ENCODE assay signal across 2 cellular contexts in the genomic region with DNA sequence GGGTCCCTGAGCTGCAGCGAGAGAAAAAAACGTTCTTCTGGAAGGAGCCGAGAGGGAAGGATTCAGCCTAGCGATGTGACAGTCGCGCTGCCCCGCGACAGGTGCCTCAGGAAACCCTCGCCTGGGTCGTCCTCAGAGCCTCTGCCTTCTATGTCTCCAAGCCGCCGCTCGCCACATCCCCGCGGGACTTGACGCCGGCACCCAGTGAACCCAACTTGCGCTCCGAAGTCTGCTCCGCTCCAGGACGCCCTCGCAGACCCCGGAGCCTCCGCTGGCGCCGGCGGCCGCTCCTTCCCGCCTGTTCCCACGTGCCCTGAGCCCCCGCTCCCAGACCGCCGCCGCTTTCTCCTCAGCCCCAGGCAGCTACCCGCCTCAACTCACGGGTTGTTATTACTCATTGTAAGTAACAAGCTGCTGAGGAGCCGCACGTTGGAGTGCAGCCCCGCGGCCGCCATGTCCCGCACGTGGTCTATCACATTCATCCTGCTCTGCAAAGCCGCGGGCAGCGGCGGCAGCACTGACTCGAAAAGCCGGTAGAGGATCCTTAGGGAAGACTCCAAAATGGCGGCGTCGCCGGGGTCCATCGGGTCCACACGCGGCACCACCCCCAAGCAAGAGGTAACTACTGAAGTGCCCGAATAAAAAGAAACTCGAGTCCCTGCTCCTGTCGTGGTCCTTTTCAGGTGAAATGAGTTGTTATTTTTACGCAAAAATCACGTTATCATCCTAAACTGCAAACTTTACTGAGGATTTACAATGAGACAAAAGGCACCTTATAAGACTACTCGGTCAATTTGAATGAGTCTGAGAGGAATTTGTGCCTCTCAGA.
A peak's percentile ranks its signal among the peaks of the same experiment; 100 is the strongest.
TF ChIP-seq lines count a peak whose summit lies in the region.

A gene with protein sequence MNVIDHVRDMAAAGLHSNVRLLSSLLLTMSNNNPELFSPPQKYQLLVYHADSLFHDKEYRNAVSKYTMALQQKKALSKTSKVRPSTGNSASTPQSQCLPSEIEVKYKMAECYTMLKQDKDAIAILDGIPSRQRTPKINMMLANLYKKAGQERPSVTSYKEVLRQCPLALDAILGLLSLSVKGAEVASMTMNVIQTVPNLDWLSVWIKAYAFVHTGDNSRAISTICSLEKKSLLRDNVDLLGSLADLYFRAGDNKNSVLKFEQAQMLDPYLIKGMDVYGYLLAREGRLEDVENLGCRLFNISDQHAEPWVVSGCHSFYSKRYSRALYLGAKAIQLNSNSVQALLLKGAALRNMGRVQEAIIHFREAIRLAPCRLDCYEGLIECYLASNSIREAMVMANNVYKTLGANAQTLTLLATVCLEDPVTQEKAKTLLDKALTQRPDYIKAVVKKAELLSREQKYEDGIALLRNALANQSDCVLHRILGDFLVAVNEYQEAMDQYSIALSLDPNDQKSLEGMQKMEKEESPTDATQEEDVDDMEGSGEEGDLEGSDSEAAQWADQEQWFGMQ (minus strand): TSS at position 563 of the 829 bp plus-strand sequence. CDS start 81 bp downstream, at position 482.

TF ChIP-seq in HEK293, 187 proteins besides CTCF, POLR2A, EP300 and RAD21 (continued from another document and continues in another):
- peak; percentile 56 for TF ChIP-seq SP3 (tag by site-specific recombination; IDR thresholded peaks at IDR 0.05)
- TF ChIP-seq ZXDB (tag by site-specific recombination; IDR thresholded peaks at IDR 0.05) = peak; percentile 62
- TF ChIP-seq ZNF112 (tag by site-specific recombination; IDR thresholded peaks at IDR 0.05) = no peak
- TF ChIP-seq ZNF157 (tag by site-specific recombination; IDR thresholded peaks at IDR 0.05) = no peak
- TF ChIP-seq ZNF174 (tag by site-specific recombination; IDR thresholded peaks at IDR 0.05) = no peak
- TF ChIP-seq, protein P1, sequence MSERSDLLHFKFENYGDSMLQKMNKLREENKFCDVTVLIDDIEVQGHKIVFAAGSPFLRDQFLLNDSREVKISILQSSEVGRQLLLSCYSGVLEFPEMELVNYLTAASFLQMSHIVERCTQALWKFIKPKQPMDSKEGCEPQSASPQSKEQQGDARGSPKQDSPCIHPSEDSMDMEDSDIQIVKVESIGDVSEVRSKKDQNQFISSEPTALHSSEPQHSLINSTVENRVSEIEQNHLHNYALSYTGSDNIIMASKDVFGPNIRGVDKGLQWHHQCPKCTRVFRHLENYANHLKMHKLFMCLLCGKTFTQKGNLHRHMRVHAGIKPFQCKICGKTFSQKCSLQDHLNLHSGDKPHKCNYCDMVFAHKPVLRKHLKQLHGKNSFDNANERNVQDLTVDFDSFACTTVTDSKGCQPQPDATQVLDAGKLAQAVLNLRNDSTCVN (tag by site-specific recombination; optimal IDR thresholded peaks at IDR 0.05) = peak; percentile 35
- TF ChIP-seq ZNF549 (tag by site-specific recombination; IDR thresholded peaks at IDR 0.05) = no peak
- TF ChIP-seq ZFP3 (tag by site-specific recombination; IDR thresholded peaks at IDR 0.05; ENCODE audit: low read depth) = no peak
- TF ChIP-seq, protein P2, sequence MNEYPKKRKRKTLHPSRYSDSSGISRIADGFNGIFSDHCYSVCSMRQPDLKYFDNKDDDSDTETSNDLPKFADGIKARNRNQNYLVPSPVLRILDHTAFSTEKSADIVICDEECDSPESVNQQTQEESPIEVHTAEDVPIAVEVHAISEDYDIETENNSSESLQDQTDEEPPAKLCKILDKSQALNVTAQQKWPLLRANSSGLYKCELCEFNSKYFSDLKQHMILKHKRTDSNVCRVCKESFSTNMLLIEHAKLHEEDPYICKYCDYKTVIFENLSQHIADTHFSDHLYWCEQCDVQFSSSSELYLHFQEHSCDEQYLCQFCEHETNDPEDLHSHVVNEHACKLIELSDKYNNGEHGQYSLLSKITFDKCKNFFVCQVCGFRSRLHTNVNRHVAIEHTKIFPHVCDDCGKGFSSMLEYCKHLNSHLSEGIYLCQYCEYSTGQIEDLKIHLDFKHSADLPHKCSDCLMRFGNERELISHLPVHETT (tag by site-specific recombination; IDR thresholded peaks at IDR 0.05) = no peak
- TF ChIP-seq ZBTB17 (tag by site-specific recombination; IDR thresholded peaks at IDR 0.05) = peak; percentile 31; the same call in 1 of the 2 replicates
- TF ChIP-seq KLF16 (tag by site-specific recombination; IDR thresholded peaks at IDR 0.05) = peak; percentile 46; the same call in 1 of the 2 replicates
- TF ChIP-seq ZNF354C (tag by site-specific recombination; IDR thresholded peaks at IDR 0.05; ENCODE audit: borderline replicate concordance, low read depth) = no peak
- no peak for TF ChIP-seq IKZF3 (tag by site-specific recombination; IDR thresholded peaks at IDR 0.05)
- TF ChIP-seq TCF7L2 (IDR thresholded peaks at IDR 0.05; ENCODE audit: borderline replicate concordance, low read depth, low read length) = no peak
- no peak for TF ChIP-seq ZSCAN23 (tag by site-specific recombination; IDR thresholded peaks at IDR 0.05)
- peak; percentile 89; the same call in 1 of the 2 replicates for TF ChIP-seq OVOL3 (tag by site-specific recombination; IDR thresholded peaks at IDR 0.05)
- TF ChIP-seq ZNF248 (tag by site-specific recombination; IDR thresholded peaks at IDR 0.05) = no peak
- TF ChIP-seq, protein P3, sequence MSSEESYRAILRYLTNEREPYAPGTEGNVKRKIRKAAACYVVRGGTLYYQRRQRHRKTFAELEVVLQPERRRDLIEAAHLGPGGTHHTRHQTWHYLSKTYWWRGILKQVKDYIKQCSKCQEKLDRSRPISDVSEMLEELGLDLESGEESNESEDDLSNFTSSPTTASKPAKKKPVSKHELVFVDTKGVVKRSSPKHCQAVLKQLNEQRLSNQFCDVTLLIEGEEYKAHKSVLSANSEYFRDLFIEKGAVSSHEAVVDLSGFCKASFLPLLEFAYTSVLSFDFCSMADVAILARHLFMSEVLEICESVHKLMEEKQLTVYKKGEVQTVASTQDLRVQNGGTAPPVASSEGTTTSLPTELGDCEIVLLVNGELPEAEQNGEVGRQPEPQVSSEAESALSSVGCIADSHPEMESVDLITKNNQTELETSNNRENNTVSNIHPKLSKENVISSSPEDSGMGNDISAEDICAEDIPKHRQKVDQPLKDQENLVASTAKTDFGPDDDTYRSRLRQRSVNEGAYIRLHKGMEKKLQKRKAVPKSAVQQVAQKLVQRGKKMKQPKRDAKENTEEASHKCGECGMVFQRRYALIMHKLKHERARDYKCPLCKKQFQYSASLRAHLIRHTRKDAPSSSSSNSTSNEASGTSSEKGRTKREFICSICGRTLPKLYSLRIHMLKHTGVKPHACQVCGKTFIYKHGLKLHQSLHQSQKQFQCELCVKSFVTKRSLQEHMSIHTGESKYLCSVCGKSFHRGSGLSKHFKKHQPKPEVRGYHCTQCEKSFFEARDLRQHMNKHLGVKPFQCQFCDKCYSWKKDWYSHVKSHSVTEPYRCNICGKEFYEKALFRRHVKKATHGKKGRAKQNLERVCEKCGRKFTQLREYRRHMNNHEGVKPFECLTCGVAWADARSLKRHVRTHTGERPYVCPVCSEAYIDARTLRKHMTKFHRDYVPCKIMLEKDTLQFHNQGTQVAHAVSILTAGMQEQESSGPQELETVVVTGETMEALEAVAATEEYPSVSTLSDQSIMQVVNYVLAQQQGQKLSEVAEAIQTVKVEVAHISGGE (tag by site-specific recombination; conservative IDR thresholded peaks at IDR 0.05; ENCODE audit: low read depth) = 0 out of 2 replicates have a peak, but pooled peaks have one; percentile 7
- 0 out of 2 replicates have a peak, but pooled peaks have one; percentile 20 for TF ChIP-seq ZNF302 (tag by site-specific recombination; IDR thresholded peaks at IDR 0.05; ENCODE audit: low read depth)
- 0 out of 2 replicates have a peak, but pooled peaks have one; percentile 24 for TF ChIP-seq ZBTB7A (tag by site-specific recombination; IDR thresholded peaks at IDR 0.05; ENCODE audit: low read depth)
- no peak for TF ChIP-seq OSR2 (tag by site-specific recombination; IDR thresholded peaks at IDR 0.05)
- peak; percentile 12 for TF ChIP-seq ZNF501 (tag by site-specific recombination; IDR thresholded peaks at IDR 0.05)
- peak; percentile 70 for TF ChIP-seq ZEB2 (tag by site-specific recombination; IDR thresholded peaks at IDR 0.05)
- peak; percentile 29; the same call in 1 of the 2 replicates for TF ChIP-seq ZNF2 (tag by site-specific recombination; IDR thresholded peaks at IDR 0.05)
- peak; percentile 84 for TF ChIP-seq YY1 (tag by site-specific recombination; IDR thresholded peaks at IDR 0.05)
- no peak for TF ChIP-seq ZIC2 (tag by site-specific recombination; IDR thresholded peaks at IDR 0.05)
- TF ChIP-seq ZNF600 (tag by site-specific recombination; IDR thresholded peaks at IDR 0.05) = peak; percentile 83

TF ChIP-seq in SK-N-SH treated with all-trans-retinoic acid at 6 μM for 48 hours, 23 proteins besides CTCF, POLR2A, EP300 and RAD21 (continued from another document):
- TF ChIP-seq, protein P4, sequence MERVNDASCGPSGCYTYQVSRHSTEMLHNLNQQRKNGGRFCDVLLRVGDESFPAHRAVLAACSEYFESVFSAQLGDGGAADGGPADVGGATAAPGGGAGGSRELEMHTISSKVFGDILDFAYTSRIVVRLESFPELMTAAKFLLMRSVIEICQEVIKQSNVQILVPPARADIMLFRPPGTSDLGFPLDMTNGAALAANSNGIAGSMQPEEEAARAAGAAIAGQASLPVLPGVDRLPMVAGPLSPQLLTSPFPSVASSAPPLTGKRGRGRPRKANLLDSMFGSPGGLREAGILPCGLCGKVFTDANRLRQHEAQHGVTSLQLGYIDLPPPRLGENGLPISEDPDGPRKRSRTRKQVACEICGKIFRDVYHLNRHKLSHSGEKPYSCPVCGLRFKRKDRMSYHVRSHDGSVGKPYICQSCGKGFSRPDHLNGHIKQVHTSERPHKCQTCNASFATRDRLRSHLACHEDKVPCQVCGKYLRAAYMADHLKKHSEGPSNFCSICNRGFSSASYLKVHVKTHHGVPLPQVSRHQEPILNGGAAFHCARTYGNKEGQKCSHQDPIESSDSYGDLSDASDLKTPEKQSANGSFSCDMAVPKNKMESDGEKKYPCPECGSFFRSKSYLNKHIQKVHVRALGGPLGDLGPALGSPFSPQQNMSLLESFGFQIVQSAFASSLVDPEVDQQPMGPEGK (CRISPR knock-in tag; IDR thresholded peaks at IDR 0.05; ENCODE audit: borderline replicate concordance) = no peak
- no peak for TF ChIP-seq GLIS3 (CRISPR knock-in tag; IDR thresholded peaks at IDR 0.05)
- TF ChIP-seq TCF4 (CRISPR knock-in tag; IDR thresholded peaks at IDR 0.05; ENCODE audit: borderline replicate concordance) = no peak
- TF ChIP-seq, protein P5, sequence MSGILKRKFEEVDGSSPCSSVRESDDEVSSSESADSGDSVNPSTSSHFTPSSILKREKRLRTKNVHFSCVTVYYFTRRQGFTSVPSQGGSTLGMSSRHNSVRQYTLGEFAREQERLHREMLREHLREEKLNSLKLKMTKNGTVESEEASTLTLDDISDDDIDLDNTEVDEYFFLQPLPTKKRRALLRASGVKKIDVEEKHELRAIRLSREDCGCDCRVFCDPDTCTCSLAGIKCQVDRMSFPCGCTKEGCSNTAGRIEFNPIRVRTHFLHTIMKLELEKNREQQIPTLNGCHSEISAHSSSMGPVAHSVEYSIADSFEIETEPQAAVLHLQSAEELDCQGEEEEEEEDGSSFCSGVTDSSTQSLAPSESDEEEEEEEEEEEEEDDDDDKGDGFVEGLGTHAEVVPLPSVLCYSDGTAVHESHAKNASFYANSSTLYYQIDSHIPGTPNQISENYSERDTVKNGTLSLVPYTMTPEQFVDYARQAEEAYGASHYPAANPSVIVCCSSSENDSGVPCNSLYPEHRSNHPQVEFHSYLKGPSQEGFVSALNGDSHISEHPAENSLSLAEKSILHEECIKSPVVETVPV (CRISPR knock-in tag; IDR thresholded peaks at IDR 0.05) = no peak
- no peak for TF ChIP-seq ZC3H10 (CRISPR knock-in tag; IDR thresholded peaks at IDR 0.05)
- TF ChIP-seq ARNTL (CRISPR knock-in tag; IDR thresholded peaks at IDR 0.05; ENCODE audit: borderline replicate concordance, low read depth) = no peak
- no peak for TF ChIP-seq RARB (CRISPR knock-in tag; IDR thresholded peaks at IDR 0.05)
- no peak for TF ChIP-seq ZFP30 (CRISPR knock-in tag; IDR thresholded peaks at IDR 0.05)
- no peak for TF ChIP-seq OSR1 (CRISPR knock-in tag; IDR thresholded peaks at IDR 0.05)
